In genomic region chr1:65384426-65384825, GRCh38 we compare ENCODE assay signal across 1 cellular context. TPM values are rescaled to one million over a fixed set of nuclear protein-coding genes. Genes with fewer than 3 reads are reported as not detected.
"Had no signal": no experiment of that assay in that cellular context is flagged by ENCODE, and none has a peak within 500 bp of the region (broad histone marks: within the 10 kb centered on the region; RNA-seq: fewer than 3 reads in every experiment).

No MANE protein-coding gene starts in this region.

RNA-seq across cellular contexts. Expression of gene LEPR, which starts 36.0 kb away (rescaled TPM):
- total RNA-seq: PC-3 had no signal
